In genomic region chr11:44319170-44319551, GRCh38 we compare ENCODE assay signal across 24 cellular contexts. TPM values are rescaled to one million over a fixed set of nuclear protein-coding genes. Genes with fewer than 3 reads are reported as not detected.
DNase-seq lines count a peak whose midpoint lies in the region; ATAC-seq, FAIRE-seq and TF ChIP-seq lines count a peak whose summit lies in the region.
"Had no signal": no experiment of that assay in that cellular context is flagged by ENCODE, and none has a peak within 500 bp of the region (broad histone marks: within the 10 kb centered on the region; RNA-seq: fewer than 3 reads in every experiment).

No MANE protein-coding gene starts in this region.

- H2AFZ ChIP-seq in mammary epithelial cell (ENCODE audit: low read depth, low read length) (peak overlapping the region; percentile 53), OCI-LY7 (ENCODE audit: low read length) (no peak overlapping the region)

- no peaks in the 10 kb centered on the region for H3K9me2 ChIP-seq in OCI-LY7 (ENCODE audit: insufficient read depth, low read length)

- intact Hi-C loops in mammary epithelial cell (cut with micrococcal nuclease) (no loop called here), breast epithelium (cut with DNase I; ENCODE audit: low total_unique reads) (no loop called here), upper lobe of right lung (cut with DNase I) (no loop called here), OCI-LY7 (cut with micrococcal nuclease; ENCODE audit: unreplicated experiment) (no loop called here)

- FAIRE-seq in GM12891 (lab: Jason Lieb, UNC) = no peak
- FAIRE-seq: frontal cortex, TTC549 had no signal

- dilution Hi-C loops in mammary epithelial cell (cut with HindIII; ENCODE audit: low sequenced_read_pairs) = no loop called here

- H3K36me3 Mint-ChIP-seq in brain = no peaks in the 10 kb centered on the region
- H3K36me3 Mint-ChIP-seq: CD4-positive, CD25-positive, alpha-beta regulatory T cell had no signal

- H3K36me3 ChIP-seq in mammary epithelial cell (ENCODE audit: insufficient read depth, low read length) = no peaks in the 10 kb centered on the region
- H3K36me3 ChIP-seq in breast epithelium = no peaks in the 10 kb centered on the region
- H3K36me3 ChIP-seq in upper lobe of right lung = no peaks in the 10 kb centered on the region
- no peaks in the 10 kb centered on the region for H3K36me3 ChIP-seq in OCI-LY7 (ENCODE audit: insufficient read depth, low read length)
- H3K36me3 ChIP-seq: HAP-1, uterus had no signal

- H3K9ac ChIP-seq in mammary epithelial cell (ENCODE audit: insufficient read depth, low read length) = no peak overlapping the region

- H3K27me3 ChIP-seq in mammary epithelial cell (ENCODE audit: insufficient read depth, low read length) (peaks cover 38% of the 10 kb centered on the region), breast epithelium (peaks cover 0 to 93% of the 10 kb centered on the region in 2 donors), upper lobe of right lung (peaks cover 97% of the 10 kb centered on the region)

- CTCF ChIA-PET in mammary epithelial cell (lab: Charles Lee; ENCODE audit: low non-redundant PET) (no interaction called here), OCI-LY7 (lab: Charles Lee; ENCODE audit: unreplicated experiment) (no interaction called here)

- H3K4me1 ChIP-seq in mammary epithelial cell (ENCODE audit: insufficient read depth, low read length) (peaks cover 19% of the 10 kb centered on the region), breast epithelium (no peaks in the 10 kb centered on the region), upper lobe of right lung (peaks cover 10% of the 10 kb centered on the region), OCI-LY7 (ENCODE audit: insufficient read depth, low read length, poor library complexity, severe bottlenecking) (no peaks in the 10 kb centered on the region)
- H3K4me1 ChIP-seq: HAP-1 had no signal

- POLR2A ChIA-PET in OCI-LY7 (lab: Charles Lee) = no interaction called here

- in situ Hi-C loops in mammary epithelial cell (cut with MboI; ENCODE audit: low sequenced_read_pairs in 2 of 2) = no loop called here

- peak overlapping the region in 3 of 5 experiments; percentile 62 to 70 (median 62) for H3K4me3 Mint-ChIP-seq in brain

- no peak overlapping the region for H3K27ac ChIP-seq in mammary epithelial cell (ENCODE audit: insufficient read depth, low read depth, low read length)
- peak overlapping the region in 1 of 2 donors; percentile 50 for H3K27ac ChIP-seq in breast epithelium
- no peak overlapping the region for H3K27ac ChIP-seq in upper lobe of right lung
- no peak overlapping the region for H3K27ac ChIP-seq in OCI-LY7 (ENCODE audit: low read depth, low read length, poor library complexity, severe bottlenecking)
- H3K27ac ChIP-seq: uterus had no signal

- TF ChIP-seq POLR2A in breast epithelium (IDR thresholded peaks at IDR 0.05) (no peak), GM12891 (IDR thresholded peaks at IDR 0.05; ENCODE audit: low read depth, low read length) (no peak)

- H3K4me1 Mint-ChIP-seq in brain = peaks cover 34% of the 10 kb centered on the region

- H3K79me2 ChIP-seq in mammary epithelial cell (ENCODE audit: insufficient read depth, low read length) = no peaks in the 10 kb centered on the region
- no peaks in the 10 kb centered on the region for H3K79me2 ChIP-seq in OCI-LY7 (ENCODE audit: insufficient read depth, low read depth, low read length)

- no peak for ATAC-seq in upper lobe of right lung

- no peak for DNase-seq in mammary epithelial cell
- no peak for DNase-seq in breast epithelium (ENCODE audit: low spot score in 2 of 2)
- DNase-seq in myocyte (ENCODE audit: low read depth) = peak; percentile 38
- peak; percentile 62 for DNase-seq in upper lobe of right lung
- no peak for DNase-seq in OCI-LY7 (ENCODE audit: low spot score)
- DNase-seq in AG08396 (ENCODE audit: low spot score) = no peak
- DNase-seq in GM12891 (ENCODE audit: insufficient read length, low spot score) = no peak
- DNase-seq: activated CD4-positive, alpha-beta T cell treated with anti-CD3 and anti-CD28 coated beads for 4 hours; activated CD8-positive, alpha-beta memory T cell treated with anti-CD3 and anti-CD28 coated beads, Interleukin-2, amount 50 U/mL, for 4 hours; activated effector memory CD4-positive, alpha-beta T cell treated with anti-CD3 and anti-CD28 coated beads, Interleukin-2, amount 50 U/mL, for 16 hours; amniotic stem cell; CD4-positive, CD25-positive, alpha-beta regulatory T cell; central memory CD4-positive, alpha-beta T cell; erythroblast; immature natural killer cell; NCI-H1694 treated with DMSO at 0.1 percent for 48 hours; RPMI8226; uterus had no signal

- H4K20me1 ChIP-seq in mammary epithelial cell (ENCODE audit: insufficient read depth, low read length) = no peaks in the 10 kb centered on the region
- no peaks in the 10 kb centered on the region for H4K20me1 ChIP-seq in OCI-LY7 (ENCODE audit: insufficient read depth, low read length)

- H3K4me2 ChIP-seq in mammary epithelial cell (ENCODE audit: insufficient read depth, low read depth, low read length) (no peak overlapping the region), OCI-LY7 (ENCODE audit: low read length) (no peak overlapping the region)

- peaks cover 100% of the 10 kb centered on the region for H3K27me3 Mint-ChIP-seq in brain

- TF ChIP-seq CTCF in mammary epithelial cell (conservative IDR thresholded peaks at IDR 0.05 in 1 of 2, IDR thresholded peaks at IDR 0.05 in 1 of 2; ENCODE audit: extremely low read depth in 1 of 2, insufficient read depth in 1 of 2, low read depth in 1 of 2, low read length in 2 of 2) (no peak), breast epithelium (IDR thresholded peaks at IDR 0.05) (no peak), brain (conservative IDR thresholded peaks at IDR 0.05) (no peak), upper lobe of right lung (IDR thresholded peaks at IDR 0.05) (no peak), OCI-LY7 (conservative IDR thresholded peaks at IDR 0.05; ENCODE audit: low read length) (no peak)

- BruUV-seq in mammary epithelial cell (replicated peaks; lab: Mats Ljungman, UMichigan) (no TSS peak), OCI-LY7 (replicated peaks; lab: Mats Ljungman, UMichigan) (no TSS peak)

- H3K4me3 ChIP-seq in mammary epithelial cell (replicated peaks in 1 of 3; ENCODE audit: insufficient read depth in 1 of 3, low read depth in 2 of 3, low read length in 3 of 3) (no peak overlapping the region), breast epithelium (peak overlapping the region in 1 of 3 donors; percentile 52), upper lobe of right lung (no peak overlapping the region), OCI-LY7 (ENCODE audit: low read depth, low read length, poor library complexity, severe bottlenecking) (no peak overlapping the region)
- H3K4me3 ChIP-seq: HAP-1, uterus had no signal

- H3K9me3 ChIP-seq in mammary epithelial cell (replicated peaks; ENCODE audit: insufficient read depth, low read length) = no peaks in the 10 kb centered on the region
- no peaks in the 10 kb centered on the region for H3K9me3 ChIP-seq in breast epithelium
- no peaks in the 10 kb centered on the region for H3K9me3 ChIP-seq in upper lobe of right lung
- no peaks in the 10 kb centered on the region for H3K9me3 ChIP-seq in OCI-LY7 (ENCODE audit: low read length)
- H3K9me3 ChIP-seq: HAP-1, uterus had no signal

- 6% methylated on average over 11 of the region's 15 CpGs for WGBS in mammary epithelial cell (ENCODE audit: low coverage, missing lambda C conversion rate)

- peaks cover 0 to 5% (median 3%) of the 10 kb centered on the region in 5 experiments for H3K9me3 Mint-ChIP-seq in brain
- H3K9me3 Mint-ChIP-seq: immature natural killer cell had no signal

- H3K27ac Mint-ChIP-seq in brain = no peak overlapping the region
- H3K27ac Mint-ChIP-seq: CD4-positive, CD25-positive, alpha-beta regulatory T cell; immature natural killer cell had no signal

TF ChIP-seq in GM12891, 5 proteins besides CTCF, POLR2A, EP300 and RAD21:
- TF ChIP-seq PAX5 (IDR thresholded peaks at IDR 0.05; ENCODE audit: insufficient read depth, low read length, severe bottlenecking) (no peak), POU2F2 (IDR thresholded peaks at IDR 0.05; ENCODE audit: low read depth, low read length) (no peak), TAF1 (IDR thresholded peaks at IDR 0.05; ENCODE audit: low read depth, low read length) (no peak), SPI1 (IDR thresholded peaks at IDR 0.05; ENCODE audit: low read depth, low read length) (no peak), POLR2AphosphoS5 (IDR thresholded peaks at IDR 0.05; ENCODE audit: low read depth, low read length) (no peak)

RNA-seq across cellular contexts. Expression of gene ALX4, which starts 9.2 kb away (rescaled TPM):
- under 1 TPM in 1 of 2 donors, not detected in 1; under 0.01 TPM for total RNA-seq in mammary epithelial cell
- not detected for polyA plus RNA-seq in mammary epithelial cell
- not detected for polyA minus RNA-seq in mammary epithelial cell
- 1 to 10 TPM in 2 of 3 donors, under 1 TPM in 1; under 0.01 to 5.2 (median 1.9) TPM for total RNA-seq in breast epithelium
- 0.19 TPM for polyA plus RNA-seq in brain (ENCODE audit: insufficient read depth, low read depth, low replicate concordance)
- total RNA-seq in myocyte = not detected in 2 replicates
- 0.01 TPM for polyA plus RNA-seq in myocyte (2012)
- total RNA-seq in upper lobe of right lung = not detected
- not detected in 2 replicates for total RNA-seq in OCI-LY7 (2014; rRNA removed; shearing (Covaris generic))
- not detected in 2 replicates for total RNA-seq in OCI-LY7 (2022)
- not detected for polyA plus RNA-seq in GM12891 (2012; ENCODE audit: low read depth, missing spikeins)
- total RNA-seq: CD4-positive, CD25-positive, alpha-beta regulatory T cell; liver; smooth muscle cell had no signal
- polyA plus RNA-seq: CD4-positive, CD25-positive, alpha-beta regulatory T cell; immature natural killer cell; liver; smooth muscle cell had no signal

Comparison
In these comparisons a context has a peak if more than half of its experiments do, and no peak if none do; other contexts are left out.
1. DNase-seq: peak in myocyte (single experiment) and upper lobe of right lung (single experiment); none in mammary epithelial cell (single experiment), breast epithelium (0 of 2), OCI-LY7 (single experiment), AG08396 (single experiment) and GM12891 (single experiment).